In genomic region chrX:38458071-38458470, GRCh38 we compare ENCODE assay signal across 13 cellular contexts.
DNase-seq lines count a peak whose midpoint lies in the region; ATAC-seq and TF ChIP-seq lines count a peak whose summit lies in the region.
"Had no signal": no experiment of that assay in that cellular context is flagged by ENCODE, and none has a peak within 500 bp of the region (broad histone marks: within the 10 kb centered on the region; RNA-seq: fewer than 3 reads in every experiment).

No MANE protein-coding gene starts in this region.

- H3K27ac ChIP-seq in cardiac muscle cell (no peak overlapping the region), right cardiac atrium (ENCODE audit: low read length) (no peak overlapping the region)

- no peak overlapping the region for H3K27ac Mint-ChIP-seq in activated T-helper 2 cell treated with anti-CD3 and anti-CD28 coated beads, Interferon-gamma antibody, Interleukin-2, Interleukin-4, amounts not matched to agents 10 μg/mL and 5 μg/mL and 100 μg/mL, durations not matched to agents 14 hours and 24 hours and 36 hours
- H3K27ac Mint-ChIP-seq: activated T-helper 17 cell treated with anti-CD3 and anti-CD28 coated beads, Interleukin-2, amount 50 U/mL, for 72 hours; brain had no signal

- intact Hi-C loops in right cardiac atrium (cut with DNase I) = loop anchor here in 1 of 4 donors (10.0 kb wide), 1 partner anchor 197 kb away; no protein-coding TSS in a partner anchor
- intact Hi-C loops in activated T-helper 2 cell treated with anti-CD3 and anti-CD28 coated beads, Interferon-gamma antibody, Interleukin-2, Interleukin-4, amounts not matched to agents 10 μg/mL and 5 μg/mL and 100 μg/mL, durations not matched to agents 14 hours and 24 hours and 36 hours (cut with micrococcal nuclease) = no loop called here

- in situ Hi-C loops in SK-MEL-5 (cut with HindIII; ENCODE audit: low pct_unique_long_range_greater_than_20kb, low sequenced_read_pairs) = no loop called here

- H3K4me3 Mint-ChIP-seq in activated T-helper 2 cell treated with anti-CD3 and anti-CD28 coated beads, Interferon-gamma antibody, Interleukin-2, Interleukin-4, amounts not matched to agents 10 μg/mL and 5 μg/mL and 100 μg/mL, durations not matched to agents 14 hours and 24 hours and 36 hours (ENCODE audit: low read depth) = no peak overlapping the region
- H3K4me3 Mint-ChIP-seq: activated T-helper 17 cell treated with anti-CD3 and anti-CD28 coated beads, Interleukin-2, amount 50 U/mL, for 72 hours; brain had no signal

- H3K4me1 Mint-ChIP-seq in activated T-helper 2 cell treated with anti-CD3 and anti-CD28 coated beads, Interferon-gamma antibody, Interleukin-2, Interleukin-4, amounts not matched to agents 10 μg/mL and 5 μg/mL and 100 μg/mL, durations not matched to agents 14 hours and 24 hours and 36 hours (ENCODE audit: low read depth) = no peaks in the 10 kb centered on the region
- H3K4me1 Mint-ChIP-seq: activated T-helper 17 cell treated with anti-CD3 and anti-CD28 coated beads, Interleukin-2, amount 50 U/mL, for 72 hours; brain had no signal

- H3K9me3 Mint-ChIP-seq in activated T-helper 2 cell treated with anti-CD3 and anti-CD28 coated beads, Interferon-gamma antibody, Interleukin-2, Interleukin-4, amounts not matched to agents 10 μg/mL and 5 μg/mL and 100 μg/mL, durations not matched to agents 14 hours and 24 hours and 36 hours = no peaks in the 10 kb centered on the region
- H3K9me3 Mint-ChIP-seq: activated T-helper 17 cell treated with anti-CD3 and anti-CD28 coated beads, Interleukin-2, amount 50 U/mL, for 72 hours had no signal

- H3K27me3 ChIP-seq in cardiac muscle cell (no peaks in the 10 kb centered on the region), right cardiac atrium (ENCODE audit: control insufficient read depth, insufficient read depth) (no peaks in the 10 kb centered on the region)

- peak; percentile 1 to 8 for DNase-seq in cardiac muscle cell (ENCODE audit: low read depth in 1 of 2, low spot score in 1 of 2)
- DNase-seq in right cardiac atrium = no peak
- peak; percentile 31 for DNase-seq in SK-MEL-5 (ENCODE audit: low read depth, low spot score)
- DNase-seq in inferior parietal cortex (ENCODE audit: extremely low spot score) = peak; percentile 38
- no peak for DNase-seq in activated T-helper 2 cell treated with anti-CD3 and anti-CD28 coated beads, Interferon-gamma antibody, Interleukin-2, Interleukin-4, amounts not matched to agents 10 μg/mL and 5 μg/mL and 100 μg/mL, durations not matched to agents 14 hours and 24 hours and 36 hours (ENCODE audit: low spot score)
- no peak for DNase-seq in putamen (ENCODE audit: low spot score)
- no peak for DNase-seq in D341Med (ENCODE audit: low spot score)
- DNase-seq: activated CD4-positive, CD25-positive, alpha-beta regulatory T cell treated with anti-CD3 and anti-CD28 coated beads, Interleukin-2, amount 50 U/mL, for 72 hours; islet precursor cell; KG1 had no signal

- no peak for ATAC-seq in right cardiac atrium
- no peak for ATAC-seq in GM19035 (IDR thresholded peaks at IDR 0.05; ENCODE audit: unreplicated experiment)
- ATAC-seq: activated T-helper 17 cell treated with anti-CD3 and anti-CD28 coated beads, Interleukin-2, amount 50 U/mL, for 72 hours had no signal

- no peaks in the 10 kb centered on the region for H3K27me3 Mint-ChIP-seq in activated T-helper 2 cell treated with anti-CD3 and anti-CD28 coated beads, Interferon-gamma antibody, Interleukin-2, Interleukin-4, amounts not matched to agents 10 μg/mL and 5 μg/mL and 100 μg/mL, durations not matched to agents 14 hours and 24 hours and 36 hours (ENCODE audit: low read depth)
- H3K27me3 Mint-ChIP-seq: brain had no signal

- TF ChIP-seq CTCF in cardiac muscle cell (IDR thresholded peaks at IDR 0.05; ENCODE audit: low read depth, low read length) = no peak

- no peak overlapping the region for H3K4me3 ChIP-seq in cardiac muscle cell
- no peak overlapping the region for H3K4me3 ChIP-seq in right cardiac atrium (ENCODE audit: low read length)

- H3K9me3 ChIP-seq in cardiac muscle cell (ENCODE audit: low read depth) = no peaks in the 10 kb centered on the region
- no peaks in the 10 kb centered on the region for H3K9me3 ChIP-seq in right cardiac atrium (ENCODE audit: control insufficient read depth, low read length)

- 69% methylated on average over 1 of the region's 1 CpG for WGBS in right cardiac atrium

- H3K36me3 Mint-ChIP-seq in activated T-helper 2 cell treated with anti-CD3 and anti-CD28 coated beads, Interferon-gamma antibody, Interleukin-2, Interleukin-4, amounts not matched to agents 10 μg/mL and 5 μg/mL and 100 μg/mL, durations not matched to agents 14 hours and 24 hours and 36 hours (ENCODE audit: low read depth) = no peaks in the 10 kb centered on the region
- H3K36me3 Mint-ChIP-seq: brain had no signal

- no peaks in the 10 kb centered on the region for H3K4me1 ChIP-seq in cardiac muscle cell (ENCODE audit: low read depth)
- peaks cover 1% of the 10 kb centered on the region for H3K4me1 ChIP-seq in right cardiac atrium (ENCODE audit: control insufficient read depth, insufficient read depth, low read length)

- no peaks in the 10 kb centered on the region for H3K36me3 ChIP-seq in cardiac muscle cell

Comparison
In these comparisons a context has a peak if more than half of its experiments do, and no peak if none do; other contexts are left out.
1. DNase-seq: peak in cardiac muscle cell (2 of 2), SK-MEL-5 (single experiment) and inferior parietal cortex (single experiment); none in right cardiac atrium (0 of 3), activated T-helper 2 cell treated with anti-CD3 and anti-CD28 coated beads, Interferon-gamma antibody, Interleukin-2, Interleukin-4, amounts not matched to agents 10 μg/mL and 5 μg/mL and 100 μg/mL, durations not matched to agents 14 hours and 24 hours and 36 hours (single experiment), putamen (single experiment) and D341Med (single experiment).